16 cellular contexts compared by ENCODE assay signal in genomic region chr9:98430535-98430934, GRCh38.
DNase-seq lines count a peak whose midpoint lies in the region; ATAC-seq, FAIRE-seq and TF ChIP-seq lines count a peak whose summit lies in the region.
"Had no signal": no experiment of that assay in that cellular context is flagged by ENCODE, and none has a peak within 500 bp of the region (broad histone marks: within the 10 kb centered on the region; RNA-seq: fewer than 3 reads in every experiment).

No MANE protein-coding gene starts in this region.

- ATAC-seq in left lung (peak; percentile 96), GM19395 (IDR thresholded peaks at IDR 0.05; ENCODE audit: unreplicated experiment) (no peak), HG03039 (IDR thresholded peaks at IDR 0.05; ENCODE audit: unreplicated experiment) (no peak)
- ATAC-seq: PC-3; stimulated activated effector memory CD8-positive, alpha-beta T cell treated with anti-CD3 and anti-CD28 coated beads, Interleukin-12 subunit alpha, Interleukin-12 subunit beta, amount 100 ng/mL, for 72 hours had no signal

- TF ChIP-seq POLR2A in GM12891 (IDR thresholded peaks at IDR 0.05; ENCODE audit: low read depth, low read length) = no peak

- H3K27me3 ChIP-seq in cardiac muscle cell (no peaks in the 10 kb centered on the region), right atrium auricular region (no peaks in the 10 kb centered on the region), left lung (no peaks in the 10 kb centered on the region)
- H3K27me3 ChIP-seq: neural progenitor cell had no signal

- no peak for FAIRE-seq in D721Med (lab: Jason Lieb, UNC)
- FAIRE-seq in GM12891 (lab: Jason Lieb, UNC) = no peak
- FAIRE-seq: H54 had no signal

- intact Hi-C loops in left lung (cut with DNase I) = no loop called here

- peak; percentile 4 to 35 for DNase-seq in cardiac muscle cell (ENCODE audit: low read depth in 1 of 2, low spot score in 1 of 2)
- no peak for DNase-seq in right atrium auricular region (ENCODE audit: low spot score)
- DNase-seq in cerebellar cortex (ENCODE audit: low spot score) = peak; percentile 48
- DNase-seq in left lung = peak in 1 of 2 donors; percentile 39
- no peak for DNase-seq in D721Med (ENCODE audit: insufficient read length, low spot score)
- no peak for DNase-seq in GM12891 (ENCODE audit: insufficient read length, low spot score)
- DNase-seq: activated CD4-positive, alpha-beta T cell treated with anti-CD3 and anti-CD28 coated beads for 1 hour; Caco-2; NCI-H1105 treated with DMSO at 0.1 percent for 48 hours; NCI-H345; PC-3 had no signal

- H3K27ac ChIP-seq in cardiac muscle cell (no peak overlapping the region), right atrium auricular region (no peak overlapping the region), left lung (peak overlapping the region in 1 of 2 donors; percentile 51)
- H3K27ac ChIP-seq: neural progenitor cell had no signal

- no peaks in the 10 kb centered on the region for H3K36me3 ChIP-seq in cardiac muscle cell
- no peaks in the 10 kb centered on the region for H3K36me3 ChIP-seq in right atrium auricular region
- no peaks in the 10 kb centered on the region for H3K36me3 ChIP-seq in left lung
- H3K36me3 ChIP-seq: neural progenitor cell had no signal

- H3K9me3 ChIP-seq in cardiac muscle cell (ENCODE audit: low read depth) (no peaks in the 10 kb centered on the region), right atrium auricular region (no peaks in the 10 kb centered on the region), left lung (no peaks in the 10 kb centered on the region)
- H3K9me3 ChIP-seq: Caco-2 had no signal

- TF ChIP-seq CTCF in cardiac muscle cell (IDR thresholded peaks at IDR 0.05; ENCODE audit: low read depth, low read length) = no peak
- no peak for TF ChIP-seq CTCF in right atrium auricular region (IDR thresholded peaks at IDR 0.05)
- TF ChIP-seq CTCF in left lung (IDR thresholded peaks at IDR 0.05) = no peak
- TF ChIP-seq CTCF in D721Med (IDR thresholded peaks at IDR 0.05; ENCODE audit: insufficient read depth, missing control alignments) = no peak

- H3K4me1 ChIP-seq in cardiac muscle cell (ENCODE audit: low read depth) (no peaks in the 10 kb centered on the region), right atrium auricular region (no peaks in the 10 kb centered on the region), left lung (peaks cover 3 to 13% of the 10 kb centered on the region in 2 donors)
- H3K4me1 ChIP-seq: neural progenitor cell had no signal

- H3K4me3 ChIP-seq in cardiac muscle cell (no peak overlapping the region), right atrium auricular region (no peak overlapping the region), left lung (no peak overlapping the region)
- H3K4me3 ChIP-seq: neural progenitor cell had no signal

TF ChIP-seq in GM12891, 5 proteins besides CTCF, POLR2A, EP300 and RAD21:
- TF ChIP-seq POU2F2 (IDR thresholded peaks at IDR 0.05; ENCODE audit: low read depth, low read length) (no peak), PAX5 (IDR thresholded peaks at IDR 0.05; ENCODE audit: insufficient read depth, low read length, severe bottlenecking) (no peak), POLR2AphosphoS5 (IDR thresholded peaks at IDR 0.05; ENCODE audit: low read depth, low read length) (no peak), SPI1 (IDR thresholded peaks at IDR 0.05; ENCODE audit: low read depth, low read length) (no peak), TAF1 (IDR thresholded peaks at IDR 0.05; ENCODE audit: low read depth, low read length) (no peak)

Comparison
In these comparisons a context has a peak if more than half of its experiments do, and no peak if none do; other contexts are left out.
1. DNase-seq: peak in cardiac muscle cell (2 of 2) and cerebellar cortex (single experiment); none in right atrium auricular region (single experiment), D721Med (single experiment) and GM12891 (single experiment).